21 cellular contexts compared by ENCODE assay signal in genomic region chr20:44619294-44619693, GRCh38. TPM values are rescaled to one million over a fixed set of nuclear protein-coding genes. Genes with fewer than 3 reads are reported as not detected.
DNase-seq lines count a peak whose midpoint lies in the region; ATAC-seq, FAIRE-seq and TF ChIP-seq lines count a peak whose summit lies in the region.
"Had no signal": no experiment of that assay in that cellular context is flagged by ENCODE, and none has a peak within 500 bp of the region (broad histone marks: within the 10 kb centered on the region; RNA-seq: fewer than 3 reads in every experiment).

No MANE protein-coding gene starts in this region.

- H3K9ac ChIP-seq in HepG2 (ENCODE audit: insufficient read depth, low read depth, low read length): no peak overlapping the region
- H3K9ac ChIP-seq: parathyroid adenoma had no signal

- intact Hi-C loops in HepG2 (cut with micrococcal nuclease; ENCODE audit: unreplicated experiment): no loop called here
- intact Hi-C loops in right lobe of liver (cut with DNase I): loop anchor here in 1 of 2 donors (10.0 kb wide), 1 partner anchor 234 kb away; no protein-coding TSS in a partner anchor
- intact Hi-C loops in activated B cell treated with CpG ODN at 0.5 μM for 24 hours (cut with micrococcal nuclease): loop anchor here (2.0 to 5.0 kb wide), 2 partner anchors 28 to 113 kb away; no protein-coding TSS in a partner anchor

- BruUV-seq in HepG2 (replicated peaks; lab: Mats Ljungman, UMichigan): no TSS peak

- in situ Hi-C loops in HepG2 (cut with HindIII; ENCODE audit: extremely low pct_ligation_motif_present, low pct_unique_long_range_greater_than_20kb): no loop called here

- no peak overlapping the region for H2AFZ ChIP-seq in HepG2 (ENCODE audit: low read length)
- H2AFZ ChIP-seq: hepatocyte, parathyroid adenoma had no signal

- no peaks in the 10 kb centered on the region for H4K20me1 ChIP-seq in HepG2 (ENCODE audit: insufficient read depth, low read length)

- no peak for FAIRE-seq in HepG2 (lab: Jason Lieb, UNC)
- FAIRE-seq: GM12891 had no signal

- no peak overlapping the region for H3K27ac ChIP-seq in HepG2 (ENCODE audit: extremely low read length, insufficient read depth, low read length)
- H3K27ac ChIP-seq in right lobe of liver: no peak overlapping the region
- H3K27ac ChIP-seq: hepatocyte, parathyroid adenoma, testis had no signal

- H3K9me3 Mint-ChIP-seq in activated B cell treated with CpG ODN at 0.5 μM for 24 hours (no peaks in the 10 kb centered on the region), naive B cell (peaks cover 0 to 2% (median 0%) of the 10 kb centered on the region in 7 donors)
- H3K9me3 Mint-ChIP-seq: activated naive CD8-positive, alpha-beta T cell treated with anti-CD3 and anti-CD28 coated beads, Interleukin-2, amount 10 ng/mL, durations not matched to agents 7 days and 5 days; activated T-cell treated with anti-CD3 and anti-CD28 coated beads, Interleukin-2, amount 50 U/mL, for 24 hours had no signal

- TF ChIP-seq RAD21 in HepG2 (CRISPR knock-in tag; IDR thresholded peaks at IDR 0.05): no peak

- no peak for ATAC-seq in HepG2
- no peak for ATAC-seq in right lobe of liver
- no peak for ATAC-seq in activated B cell treated with CpG ODN at 0.5 μM for 24 hours (ENCODE audit: low read depth)
- ATAC-seq in naive B cell (ENCODE audit: low read depth in 2 of 2): no peak
- no peak for ATAC-seq in GM18868 (IDR thresholded peaks at IDR 0.05; ENCODE audit: unreplicated experiment)
- ATAC-seq in HG02571 (IDR thresholded peaks at IDR 0.05; ENCODE audit: unreplicated experiment): no peak
- ATAC-seq in HG03432 (IDR thresholded peaks at IDR 0.05; ENCODE audit: unreplicated experiment): no peak
- ATAC-seq: sciatic nerve had no signal

- H3K27me3 Mint-ChIP-seq in activated B cell treated with CpG ODN at 0.5 μM for 24 hours: no peaks in the 10 kb centered on the region
- H3K27me3 Mint-ChIP-seq in naive B cell: no peaks in the 10 kb centered on the region
- H3K27me3 Mint-ChIP-seq: activated CD4-positive, alpha-beta memory T cell treated with anti-CD3 and anti-CD28 coated beads, Interleukin-2, amount 10 ng/mL, durations not matched to agents 7 days and 5 days; activated naive CD8-positive, alpha-beta T cell treated with anti-CD3 and anti-CD28 coated beads, Interleukin-2, amount 10 ng/mL, durations not matched to agents 7 days and 5 days; activated T-cell treated with anti-CD3 and anti-CD28 coated beads, Interleukin-2, amount 50 U/mL, for 24 hours; dendritic cell treated with granulocyte-macrophage colony-stimulating factor and Interleukin-4, amounts not matched to agents 40 ng/mL and 50 ng/mL, for 4 days had no signal

- DNase-seq in HepG2 (ENCODE audit: low spot score) (no peak), right lobe of liver (no peak), activated B cell treated with CpG ODN at 0.5 μM for 24 hours (no peak), naive B cell (no peak), SHP77 treated with DMSO at 0.1 percent for 48 hours (lab: John Stamatoyannopoulos, UW) (no peak)
- DNase-seq: activated CD4-positive, alpha-beta memory T cell treated with anti-CD3 and anti-CD28 coated beads, Interleukin-2, amount 10 ng/mL, durations not matched to agents 7 days and 5 days; activated naive CD8-positive, alpha-beta T cell treated with anti-CD3 and anti-CD28 coated beads, Interleukin-2, amount 10 ng/mL, durations not matched to agents 7 days and 5 days; activated T-cell treated with anti-CD3 and anti-CD28 coated beads, Interleukin-2, amount 50 U/mL, for 24 hours; HFFc6; NCI-H1436 treated with DMSO at 0.1 percent for 48 hours; NCI-H2171 treated with DMSO at 0.1 percent for 48 hours; T-helper 2 cell; testis had no signal

- TF ChIP-seq POLR2A in HepG2 (IDR thresholded peaks at IDR 0.05; ENCODE audit: insufficient read depth in 1 of 2, low read depth in 2 of 2, low read length in 2 of 2): no peak
- TF ChIP-seq POLR2A in right lobe of liver (IDR thresholded peaks at IDR 0.05): no peak

- H3K36me3 Mint-ChIP-seq in activated B cell treated with CpG ODN at 0.5 μM for 24 hours (ENCODE audit: low read depth) (peaks cover 93% of the 10 kb centered on the region), naive B cell (peaks cover 4 to 34% of the 10 kb centered on the region in 2 donors)

- H3K27ac Mint-ChIP-seq in activated B cell treated with CpG ODN at 0.5 μM for 24 hours (peak overlapping the region; percentile 47), naive B cell (peak overlapping the region in 5 of 6 donors; percentile 42 to 87 (median 61))
- H3K27ac Mint-ChIP-seq: activated CD4-positive, alpha-beta memory T cell treated with anti-CD3 and anti-CD28 coated beads, Interleukin-2, amount 10 ng/mL, durations not matched to agents 7 days and 5 days; dendritic cell treated with granulocyte-macrophage colony-stimulating factor and Interleukin-4, amounts not matched to agents 40 ng/mL and 50 ng/mL, for 4 days; HFFc6 had no signal

- H3K4me2 ChIP-seq in HepG2 (ENCODE audit: low read depth, low read length): no peak overlapping the region
- H3K4me2 ChIP-seq: hepatocyte had no signal

- WGBS in HepG2 (ENCODE audit: low lambda C conversion rate): 95% methylated on average over 7 of the region's 7 CpGs
- 99% methylated on average over 5 of the region's 7 CpGs for WGBS in right lobe of liver (ENCODE audit: insufficient coverage, low coverage, low lambda C conversion rate, missing lambda C conversion rate)

- POLR2A ChIA-PET in HepG2 (lab: Yijun Ruan, JAX) (no interaction called here), activated B cell treated with CpG ODN at 0.5 μM for 24 hours (lab: Charles Lee) (interaction anchor here (1.6 to 3.3 kb wide), 2 partner anchors 26 to 33 kb away, joined by 5 to 14 read pairs; no protein-coding TSS in a partner anchor)

- no peak for TF ChIP-seq CTCF in HepG2 (CRISPR knock-in tag; IDR thresholded peaks at IDR 0.05)
- no peak for TF ChIP-seq CTCF in right lobe of liver (IDR thresholded peaks at IDR 0.05)
- no peak for TF ChIP-seq CTCF in activated B cell treated with CpG ODN at 0.5 μM for 24 hours (IDR thresholded peaks at IDR 0.05)

- CTCF ChIA-PET in HepG2 (lab: Yijun Ruan, JAX; ENCODE audit: low intra/inter-chr PET ratio, low total read pairs) (no interaction called here), activated B cell treated with CpG ODN at 0.5 μM for 24 hours (lab: Charles Lee) (interaction anchor here (0.7 to 1.0 kb wide), 2 partner anchors 9 to 43 kb away, joined by 4 read pairs; no protein-coding TSS in a partner anchor)

- H3K4me1 ChIP-seq in HepG2 (ENCODE audit: insufficient read depth, low read length): no peaks in the 10 kb centered on the region
- no peaks in the 10 kb centered on the region for H3K4me1 ChIP-seq in right lobe of liver
- H3K4me1 ChIP-seq: parathyroid adenoma had no signal

- TF ChIP-seq EP300 in HepG2 (IDR thresholded peaks at IDR 0.05; ENCODE audit: low read depth in 2 of 2, low read length in 2 of 2) (no peak), HepG2 (CRISPR knock-in tag; IDR thresholded peaks at IDR 0.05; ENCODE audit: borderline replicate concordance) (no peak)

- H3K79me2 ChIP-seq in HepG2 (ENCODE audit: insufficient read depth, low read length): no peaks in the 10 kb centered on the region
- H3K79me2 ChIP-seq: hepatocyte had no signal

- H3K4me1 Mint-ChIP-seq in activated B cell treated with CpG ODN at 0.5 μM for 24 hours (peaks cover 46% of the 10 kb centered on the region), naive B cell (peaks cover 35 to 50% (median 41%) of the 10 kb centered on the region in 3 donors)

- H3K9me3 ChIP-seq in HepG2 (ENCODE audit: low read length) (no peaks in the 10 kb centered on the region), right lobe of liver (no peaks in the 10 kb centered on the region)
- H3K9me3 ChIP-seq: testis had no signal

- H3K4me3 ChIP-seq in HepG2 (replicated peaks in 1 of 3; ENCODE audit: insufficient read depth in 1 of 3, low read depth in 2 of 3, low read length in 3 of 3) (no peak overlapping the region), right lobe of liver (no peak overlapping the region)
- H3K4me3 ChIP-seq: hepatocyte, testis had no signal

- H3K27me3 ChIP-seq in HepG2 (ENCODE audit: control insufficient read depth in 1 of 2, insufficient read depth in 2 of 2, low read length in 2 of 2) (no peaks in the 10 kb centered on the region), right lobe of liver (no peaks in the 10 kb centered on the region)
- H3K27me3 ChIP-seq: hepatocyte, testis had no signal

- peaks cover 9 to 22% of the 10 kb centered on the region in 2 experiments for H3K36me3 ChIP-seq in HepG2 (replicated peaks in 1 of 2; ENCODE audit: control insufficient read depth in 1 of 2, insufficient read depth in 2 of 2, low read length in 2 of 2)
- peaks cover 0 to 6% (median under 1%) of the 10 kb centered on the region in 4 donors for H3K36me3 ChIP-seq in right lobe of liver

- no peak overlapping the region for H3K4me3 Mint-ChIP-seq in activated B cell treated with CpG ODN at 0.5 μM for 24 hours
- H3K4me3 Mint-ChIP-seq in naive B cell: no peak overlapping the region
- H3K4me3 Mint-ChIP-seq: activated CD4-positive, alpha-beta memory T cell treated with anti-CD3 and anti-CD28 coated beads, Interleukin-2, amount 10 ng/mL, durations not matched to agents 7 days and 5 days; activated naive CD8-positive, alpha-beta T cell treated with anti-CD3 and anti-CD28 coated beads, Interleukin-2, amount 10 ng/mL, durations not matched to agents 7 days and 5 days; activated T-cell treated with anti-CD3 and anti-CD28 coated beads, Interleukin-2, amount 50 U/mL, for 24 hours; dendritic cell treated with granulocyte-macrophage colony-stimulating factor and Interleukin-4, amounts not matched to agents 40 ng/mL and 50 ng/mL, for 4 days; HFFc6 had no signal

RNA-seq across cellular contexts. Expression of gene ADA, which starts 32.2 kb away (rescaled TPM):
- total RNA-seq in HepG2 (2016; rRNA removed; fragmentation: Illumina TruSeq; extraction: Trizol): 2.5 and 2.7 TPM in 2 replicates
- total RNA-seq in HepG2 (2016; cell fraction: cytosol; rRNA removed; fragmentation: Illumina TruSeq; extraction: Trizol; ENCODE audit: low read depth): 1.3 and 2.8 TPM in 2 replicates
- total RNA-seq in HepG2 (2016; cell fraction: insoluble cytoplasmic fraction; rRNA removed; fragmentation: Illumina TruSeq; extraction: Trizol): 2.0 and 2.9 TPM in 2 replicates
- total RNA-seq in HepG2 (2016; cell fraction: membrane; rRNA removed; fragmentation: Illumina TruSeq; extraction: Trizol): 1.9 and 2.5 TPM in 2 replicates
- 1.4 and 1.6 TPM in 2 replicates for total RNA-seq in HepG2 (2016; cell fraction: nucleus; rRNA removed; fragmentation: Illumina TruSeq; extraction: Trizol)
- polyA plus RNA-seq in HepG2 (2011; rRNA removed): 9.8 and 11.3 TPM in 2 replicates
- 9.6 and 12.4 TPM in 2 replicates for polyA plus RNA-seq in HepG2 (2011; cell fraction: cytosol; rRNA removed)
- polyA plus RNA-seq in HepG2 (2011; cell fraction: nucleus; rRNA removed): 13.3 and 16.8 TPM in 2 replicates
- polyA plus RNA-seq in HepG2 (2012): 5.1 and 6.0 TPM in 2 replicates
- 2.7 and 3.0 TPM in 2 replicates for polyA plus RNA-seq in HepG2 (2016; cell fraction: cytosol; fragmentation: Illumina TruSeq; extraction: Trizol; ENCODE audit: low read depth)
- 4.0 and 4.3 TPM in 2 replicates for polyA plus RNA-seq in HepG2 (2016; cell fraction: insoluble cytoplasmic fraction; fragmentation: Illumina TruSeq; extraction: Trizol; ENCODE audit: low read depth)
- polyA plus RNA-seq in HepG2 (2016; cell fraction: membrane; fragmentation: Illumina TruSeq; extraction: Trizol; ENCODE audit: low read depth): 3.2 TPM in 2 replicates
- polyA plus RNA-seq in HepG2 (2016; cell fraction: nucleus; fragmentation: Illumina TruSeq; extraction: Trizol; ENCODE audit: insufficient read depth, low read depth): 4.3 and 4.8 TPM in 2 replicates
- polyA minus RNA-seq in HepG2 (2011; rRNA and poly(A)+ RNA removed; ENCODE audit: low replicate concordance): 7.0 and 23.8 TPM in 2 replicates
- 2.5 and 2.9 TPM in 2 replicates for polyA minus RNA-seq in HepG2 (2011; cell fraction: cytosol; rRNA and poly(A)+ RNA removed)
- 2.5 and 2.8 TPM in 2 replicates for polyA minus RNA-seq in HepG2 (2011; cell fraction: nucleus; rRNA and poly(A)+ RNA removed)
- 1 to 10 TPM; 2.2 to 8.6 (median 3.7) TPM for total RNA-seq in right lobe of liver
- total RNA-seq in activated B cell treated with CpG ODN at 0.5 μM for 24 hours: 68.9 and 72.3 TPM in 2 replicates
- polyA plus RNA-seq in naive B cell (ENCODE audit: low read depth in 6 of 6): 1 to 10 TPM; 1.7 to 7.6 (median 4.6) TPM

RNA-seq across cellular contexts. Expression of gene PKIG, which starts 36.9 kb away (rescaled TPM):
- total RNA-seq in HepG2 (2016; rRNA removed; fragmentation: Illumina TruSeq; extraction: Trizol): 44.5 and 47.6 TPM in 2 replicates
- total RNA-seq in HepG2 (2016; cell fraction: cytosol; rRNA removed; fragmentation: Illumina TruSeq; extraction: Trizol; ENCODE audit: low read depth): 153 and 165 TPM in 2 replicates
- 46.5 and 47.5 TPM in 2 replicates for total RNA-seq in HepG2 (2016; cell fraction: insoluble cytoplasmic fraction; rRNA removed; fragmentation: Illumina TruSeq; extraction: Trizol)
- total RNA-seq in HepG2 (2016; cell fraction: membrane; rRNA removed; fragmentation: Illumina TruSeq; extraction: Trizol): 152 and 172 TPM in 2 replicates
- 15.9 and 17.5 TPM in 2 replicates for total RNA-seq in HepG2 (2016; cell fraction: nucleus; rRNA removed; fragmentation: Illumina TruSeq; extraction: Trizol)
- polyA plus RNA-seq in HepG2 (2011; rRNA removed): 30.8 and 31.0 TPM in 2 replicates
- 38.5 and 44.2 TPM in 2 replicates for polyA plus RNA-seq in HepG2 (2011; cell fraction: cytosol; rRNA removed)
- 16.9 and 18.1 TPM in 2 replicates for polyA plus RNA-seq in HepG2 (2011; cell fraction: nucleus; rRNA removed)
- polyA plus RNA-seq in HepG2 (2012): 31.8 and 34.8 TPM in 2 replicates
- polyA plus RNA-seq in HepG2 (2016; cell fraction: cytosol; fragmentation: Illumina TruSeq; extraction: Trizol; ENCODE audit: low read depth): 204 and 234 TPM in 2 replicates
- 54.1 and 61.3 TPM in 2 replicates for polyA plus RNA-seq in HepG2 (2016; cell fraction: insoluble cytoplasmic fraction; fragmentation: Illumina TruSeq; extraction: Trizol; ENCODE audit: low read depth)
- polyA plus RNA-seq in HepG2 (2016; cell fraction: membrane; fragmentation: Illumina TruSeq; extraction: Trizol; ENCODE audit: low read depth): 173 and 198 TPM in 2 replicates
- 31.1 and 35.7 TPM in 2 replicates for polyA plus RNA-seq in HepG2 (2016; cell fraction: nucleus; fragmentation: Illumina TruSeq; extraction: Trizol; ENCODE audit: insufficient read depth, low read depth)
- 5.9 and 22.6 TPM in 2 replicates for polyA minus RNA-seq in HepG2 (2011; rRNA and poly(A)+ RNA removed; ENCODE audit: low replicate concordance)
- 13.4 and 14.9 TPM in 2 replicates for polyA minus RNA-seq in HepG2 (2011; cell fraction: cytosol; rRNA and poly(A)+ RNA removed)
- 9.3 and 9.9 TPM in 2 replicates for polyA minus RNA-seq in HepG2 (2011; cell fraction: nucleus; rRNA and poly(A)+ RNA removed)
- total RNA-seq in right lobe of liver: 10 to 100 TPM; 11.7 to 31.7 (median 21.8) TPM
- total RNA-seq in activated B cell treated with CpG ODN at 0.5 μM for 24 hours: 181 and 191 TPM in 2 replicates
- 100 to 1,000 TPM in 4 of 6 donors, 10 to 100 TPM in 2; 74.7 to 219 (median 103) TPM for polyA plus RNA-seq in naive B cell (ENCODE audit: low read depth in 6 of 6)
